Comparison of ENCODE assay signal across 12 cellular contexts in genomic region chr1:66373072-66373685, GRCh38.
A peak's percentile ranks its signal among the peaks of the same experiment; 100 is the strongest.
DNase-seq lines count a peak whose midpoint lies in the region; ATAC-seq and TF ChIP-seq lines count a peak whose summit lies in the region.
"Had no signal": no experiment of that assay in that cellular context is flagged by ENCODE, and none has a peak within 500 bp of the region (broad histone marks: within the 10 kb centered on the region; RNA-seq: fewer than 3 reads in every experiment).

No MANE protein-coding gene starts in this region.

- no peaks in the 10 kb centered on the region for H4K20me1 ChIP-seq in OCI-LY1 (ENCODE audit: insufficient read depth, low read length)

- H3K9ac ChIP-seq in OCI-LY1 (ENCODE audit: low read length): no peak overlapping the region; the same call in 1 of the 2 replicates

- POLR2A ChIA-PET in activated CD4-positive, alpha-beta T cell treated with anti-CD3 and anti-CD28 coated beads for 36 hours (lab: Charles Lee): interaction anchor here (0.8 to 7.4 kb wide), 3 partner anchors 22 to 99 kb away, joined by 3 to 60 read pairs (median 3); no protein-coding TSS in a partner anchor
- POLR2A ChIA-PET in A673 (lab: Charles Lee; ENCODE audit: low non-redundant PET): no interaction called here

- peak overlapping the region; percentile 88 for H3K27ac Mint-ChIP-seq in activated CD4-positive, alpha-beta T cell treated with anti-CD3 and anti-CD28 coated beads for 36 hours
- peak overlapping the region; percentile 90 for H3K27ac Mint-ChIP-seq in stimulated activated effector memory CD8-positive, alpha-beta T cell treated with anti-CD3 and anti-CD28 coated beads, Interleukin-12 subunit alpha, Interleukin-12 subunit beta, amount 100 ng/mL, for 72 hours

- peak overlapping the region; percentile 90 for H3K27ac ChIP-seq in OCI-LY1 (ENCODE audit: low read depth, low read length, poor library complexity, severe bottlenecking)
- H3K27ac ChIP-seq in dorsolateral prefrontal cortex: peak overlapping the region; percentile 4 to 95 (median 82)
- no peak overlapping the region for H3K27ac ChIP-seq in A673 (ENCODE audit: low read depth, low read length, poor library complexity, severe bottlenecking)

- TF ChIP-seq CTCF in OCI-LY1 (IDR thresholded peaks at IDR 0.05; ENCODE audit: low read length): no peak
- TF ChIP-seq CTCF in dorsolateral prefrontal cortex (IDR thresholded peaks at IDR 0.05 in 54 of 56, conservative IDR thresholded peaks at IDR 0.05 in 2 of 56; ENCODE audit: low read depth in 1 of 56, partially characterized antibody in 56 of 56): no peak
- no peak for TF ChIP-seq CTCF in A673 (conservative IDR thresholded peaks at IDR 0.05; ENCODE audit: low read depth, low read length)

- H3K4me3 ChIP-seq in OCI-LY1 (ENCODE audit: low read depth, low read length, poor library complexity, severe bottlenecking) (no peak overlapping the region), dorsolateral prefrontal cortex (peak overlapping the region in 2 of 59 donors; percentile 5 to 10), A673 (ENCODE audit: low read depth, low read length, poor library complexity, severe bottlenecking) (no peak overlapping the region)

- H3K4me1 ChIP-seq in OCI-LY1 (ENCODE audit: insufficient read depth, low read length, severe bottlenecking) (peaks cover 67% of the 10 kb centered on the region), A673 (ENCODE audit: insufficient read depth, low read length, poor library complexity, severe bottlenecking) (peaks cover 5% of the 10 kb centered on the region)

- ATAC-seq in activated CD4-positive, alpha-beta T cell treated with anti-CD3 and anti-CD28 coated beads for 36 hours: no peak
- no peak for ATAC-seq in stimulated activated effector memory CD8-positive, alpha-beta T cell treated with anti-CD3 and anti-CD28 coated beads, Interleukin-12 subunit alpha, Interleukin-12 subunit beta, amount 100 ng/mL, for 72 hours
- ATAC-seq in HG02840 (IDR thresholded peaks at IDR 0.05; ENCODE audit: low FRiP score, unreplicated experiment) (no peak), HG03520 (IDR thresholded peaks at IDR 0.05; ENCODE audit: unreplicated experiment) (no peak)

- peaks cover 81% of the 10 kb centered on the region for H3K4me1 Mint-ChIP-seq in activated CD4-positive, alpha-beta T cell treated with anti-CD3 and anti-CD28 coated beads for 36 hours
- peaks cover 64% of the 10 kb centered on the region for H3K4me1 Mint-ChIP-seq in stimulated activated effector memory CD8-positive, alpha-beta T cell treated with anti-CD3 and anti-CD28 coated beads, Interleukin-12 subunit alpha, Interleukin-12 subunit beta, amount 100 ng/mL, for 72 hours

- no peaks in the 10 kb centered on the region for H3K27me3 ChIP-seq in OCI-LY1 (ENCODE audit: insufficient read depth, low read length)
- H3K27me3 ChIP-seq in dorsolateral prefrontal cortex: no peaks in the 10 kb centered on the region
- no peaks in the 10 kb centered on the region for H3K27me3 ChIP-seq in A673 (replicated peaks; ENCODE audit: insufficient read depth, low read depth, low read length, poor library complexity)

- H3K4me3 Mint-ChIP-seq in activated CD4-positive, alpha-beta T cell treated with anti-CD3 and anti-CD28 coated beads for 36 hours: peak overlapping the region; percentile 41
- peak overlapping the region; percentile 56 for H3K4me3 Mint-ChIP-seq in stimulated activated effector memory CD8-positive, alpha-beta T cell treated with anti-CD3 and anti-CD28 coated beads, Interleukin-12 subunit alpha, Interleukin-12 subunit beta, amount 100 ng/mL, for 72 hours

- DNase-seq in activated CD4-positive, alpha-beta T cell treated with anti-CD3 and anti-CD28 coated beads for 36 hours: peak; percentile 19
- no peak for DNase-seq in activated CD4-positive, alpha-beta T cell treated with anti-CD3 and anti-CD28 coated beads, Interleukin-2, amount 50 U/mL, for 48 hours
- no peak for DNase-seq in dorsolateral prefrontal cortex
- peak in 1 of 2 donors; percentile 54 for DNase-seq in stimulated activated effector memory CD8-positive, alpha-beta T cell treated with anti-CD3 and anti-CD28 coated beads, Interleukin-12 subunit alpha, Interleukin-12 subunit beta, amount 100 ng/mL, for 72 hours (ENCODE audit: low spot score in 2 of 2)
- DNase-seq in A673 (ENCODE audit: low spot score): no peak
- DNase-seq: anterior cingulate cortex, islet precursor cell, Karpas-422, NCI-H774 had no signal

- no TSS peak for BruUV-seq in A673 (replicated peaks; lab: Mats Ljungman, UMichigan)

- CTCF ChIA-PET in activated CD4-positive, alpha-beta T cell treated with anti-CD3 and anti-CD28 coated beads for 36 hours (lab: Charles Lee): interaction anchor here (0.7 to 7.3 kb wide), 6 partner anchors 22 to 130 kb away, joined by 3 to 109 read pairs (median 4); no protein-coding TSS in a partner anchor
- CTCF ChIA-PET in A673 (lab: Charles Lee): no interaction called here

- no peaks in the 10 kb centered on the region for H3K9me3 Mint-ChIP-seq in activated CD4-positive, alpha-beta T cell treated with anti-CD3 and anti-CD28 coated beads for 36 hours (ENCODE audit: low read depth)
- no peaks in the 10 kb centered on the region for H3K9me3 Mint-ChIP-seq in stimulated activated effector memory CD8-positive, alpha-beta T cell treated with anti-CD3 and anti-CD28 coated beads, Interleukin-12 subunit alpha, Interleukin-12 subunit beta, amount 100 ng/mL, for 72 hours

- H3F3A ChIP-seq in OCI-LY1 (ENCODE audit: insufficient read depth, low read length): peaks cover 4% of the 10 kb centered on the region; the same call in 1 of the 2 replicates

- peaks cover 45% of the 10 kb centered on the region for H3K36me3 Mint-ChIP-seq in activated CD4-positive, alpha-beta T cell treated with anti-CD3 and anti-CD28 coated beads for 36 hours (ENCODE audit: low read depth)
- H3K36me3 Mint-ChIP-seq in stimulated activated effector memory CD8-positive, alpha-beta T cell treated with anti-CD3 and anti-CD28 coated beads, Interleukin-12 subunit alpha, Interleukin-12 subunit beta, amount 100 ng/mL, for 72 hours: peaks cover 78% of the 10 kb centered on the region

- intact Hi-C loops in activated CD4-positive, alpha-beta T cell treated with anti-CD3 and anti-CD28 coated beads for 36 hours (cut with DNase I, micrococcal nuclease): loop anchor here (5.0 to 10.0 kb wide), 7 partner anchors 418 to 1416 kb away; partner anchors contain the start of genes LEPR (in 1 of the 2) and LEPROT (in 1 of the 2)
- intact Hi-C loops in dorsolateral prefrontal cortex (cut with DNase I) (no loop called here), A673 (cut with micrococcal nuclease; ENCODE audit: unreplicated experiment) (no loop called here)

- peak overlapping the region; percentile 21; the same call in 1 of the 2 replicates for H3K4me2 ChIP-seq in OCI-LY1 (ENCODE audit: low read length)

- no peaks in the 10 kb centered on the region for H3K9me2 ChIP-seq in OCI-LY1 (ENCODE audit: low read depth, low read length)

- H3K36me3 ChIP-seq in OCI-LY1 (ENCODE audit: insufficient read depth, low read length) (peaks cover 50% of the 10 kb centered on the region), A673 (ENCODE audit: insufficient read depth, low read length, poor library complexity, severe bottlenecking) (peaks cover 41% of the 10 kb centered on the region)

- H2AFZ ChIP-seq in OCI-LY1 (ENCODE audit: low read length): no peak overlapping the region

- no peaks in the 10 kb centered on the region for H3K79me2 ChIP-seq in OCI-LY1 (ENCODE audit: insufficient read depth, low read length)

- no peaks in the 10 kb centered on the region for H3K9me3 ChIP-seq in OCI-LY1 (ENCODE audit: low read length)
- H3K9me3 ChIP-seq in A673 (ENCODE audit: low read depth, low read length, poor library complexity, severe bottlenecking): no peaks in the 10 kb centered on the region

- no peaks in the 10 kb centered on the region for H3K27me3 Mint-ChIP-seq in activated CD4-positive, alpha-beta T cell treated with anti-CD3 and anti-CD28 coated beads for 36 hours

Comparison
In these comparisons a context has a peak if more than half of its experiments do, and no peak if none do; other contexts are left out.
1. intact Hi-C loops: an anchor here in activated CD4-positive, alpha-beta T cell treated with anti-CD3 and anti-CD28 coated beads for 36 hours (5.0 to 10.0 kb wide); none called in dorsolateral prefrontal cortex and A673.